In genomic region chr7:117567781-117568180, GRCh38 we compare ENCODE assay signal across 21 cellular contexts.
DNase-seq lines count a peak whose midpoint lies in the region; ATAC-seq and TF ChIP-seq lines count a peak whose summit lies in the region.
"Had no signal": no experiment of that assay in that cellular context is flagged by ENCODE, and none has a peak within 500 bp of the region (broad histone marks: within the 10 kb centered on the region; RNA-seq: fewer than 3 reads in every experiment).

No MANE protein-coding gene starts in this region.

- H3K14ac ChIP-seq in IMR-90 (replicated peaks; ENCODE audit: low read depth, low read length), result no peak overlapping the region

- no peaks in the 10 kb centered on the region for H4K20me1 ChIP-seq in IMR-90 (ENCODE audit: insufficient read depth, low read length)
- H4K20me1 ChIP-seq: BLaER1 had no signal

- H3K4me2 ChIP-seq in IMR-90 (ENCODE audit: low read depth, low read length), result no peak overlapping the region
- H3K4me2 ChIP-seq: BLaER1 had no signal

- no peak overlapping the region for H4K91ac ChIP-seq in IMR-90 (ENCODE audit: insufficient read depth, low read depth, low read length)

- H3K4me1 ChIP-seq in IMR-90 (ENCODE audit: control insufficient read depth, insufficient read depth, low read length) (no peaks in the 10 kb centered on the region), body of pancreas (peaks cover 20% of the 10 kb centered on the region), thyroid gland (no peaks in the 10 kb centered on the region)
- H3K4me1 ChIP-seq: BLaER1 had no signal

- no peak for TF ChIP-seq POLR2A in IMR-90 (IDR thresholded peaks at IDR 0.05; ENCODE audit: low read depth, low read length)
- no peak for TF ChIP-seq POLR2A in body of pancreas (IDR thresholded peaks at IDR 0.05)
- no peak for TF ChIP-seq POLR2A in thyroid gland (IDR thresholded peaks at IDR 0.05)

- H3K9me1 ChIP-seq in IMR-90 (ENCODE audit: insufficient read depth, low read length), result no peaks in the 10 kb centered on the region

- TF ChIP-seq RAD21 in IMR-90 (IDR thresholded peaks at IDR 0.05; ENCODE audit: low read length), result no peak

- CTCF ChIA-PET in IMR-90 (lab: Yijun Ruan, JAX), result no interaction called here

- H4K5ac ChIP-seq in IMR-90 (ENCODE audit: low read depth, low read length), result no peak overlapping the region

- H3K9me3 ChIP-seq in IMR-90 (ENCODE audit: control insufficient read depth, insufficient read depth, low read length), result no peaks in the 10 kb centered on the region
- no peaks in the 10 kb centered on the region for H3K9me3 ChIP-seq in body of pancreas
- no peaks in the 10 kb centered on the region for H3K9me3 ChIP-seq in thyroid gland
- H3K9me3 ChIP-seq: BLaER1, Caco-2 had no signal

- no peak overlapping the region for H3K9ac ChIP-seq in IMR-90 (ENCODE audit: low read depth, low read length)
- H3K9ac ChIP-seq: BLaER1 had no signal

- ATAC-seq in IMR-90 (ENCODE audit: low read depth) (no peak), body of pancreas (peak; percentile 7), HG03378 (IDR thresholded peaks at IDR 0.05; ENCODE audit: unreplicated experiment) (no peak), HG03108 (IDR thresholded peaks at IDR 0.05; ENCODE audit: unreplicated experiment) (no peak)
- ATAC-seq: CD8-positive, alpha-beta T cell; GM12878 had no signal

- DNase-seq in IMR-90 (no peak), body of pancreas (no peak), fibroblast of gingiva (ENCODE audit: low read depth) (peak; percentile 13), iris pigment epithelial cell (ENCODE audit: low read depth) (peak; percentile 39), H4 (ENCODE audit: low spot score) (no peak), thyroid gland (no peak)
- DNase-seq: Caco-2; CD4-positive, CD25-positive, alpha-beta regulatory T cell; CD8-positive, alpha-beta T cell; DMS79; EL; GDM1; GOT3; H7; HCEC 1CT had no signal

- no peak overlapping the region for H3K56ac ChIP-seq in IMR-90 (ENCODE audit: extremely low read depth, insufficient read depth, low read length)

- H2BK120ac ChIP-seq in IMR-90 (ENCODE audit: low read depth, low read length), result no peak overlapping the region

- no CpG with 5 or more reads among the region's 1 CpG for WGBS in IMR-90 (ENCODE audit: extremely low coverage in 2 of 2, insufficient read length in 1 of 2), 2 experiments
- WGBS in body of pancreas, 2 donors, result 44 to 47% methylated on average over 1 of the region's 1 CpG
- whole genome bisulfite sequencing in thyroid gland, 2 donors, result 70 to 72% methylated on average over 1 of the region's 1 CpG

- H2AK9ac ChIP-seq in IMR-90 (replicated peaks; ENCODE audit: low read depth, low read length, poor library complexity), result no peak overlapping the region

- intact Hi-C loops in IMR-90 (cut with micrococcal nuclease), result no loop called here
- intact Hi-C loops in body of pancreas (cut with DNase I), result no loop called here
- intact Hi-C loops in thyroid gland (cut with DNase I), result no loop called here

- no peak overlapping the region for H3K27ac ChIP-seq in IMR-90 (ENCODE audit: insufficient read depth, low read length)
- H3K27ac ChIP-seq in body of pancreas, result peak overlapping the region in 1 of 4 donors; percentile 32
- no peak overlapping the region for H3K27ac ChIP-seq in thyroid gland
- H3K27ac ChIP-seq: 22Rv1, BLaER1, C4-2B had no signal

- no peak overlapping the region for H3K4ac ChIP-seq in IMR-90 (ENCODE audit: low read depth, low read length)

- H3K4me3 ChIP-seq in IMR-90 (ENCODE audit: insufficient read depth, low read depth, low read length) (no peak overlapping the region), body of pancreas (no peak overlapping the region), thyroid gland (replicated peaks in 1 of 3) (no peak overlapping the region)
- H3K4me3 ChIP-seq: BLaER1, GM12878 had no signal

- H2AFZ ChIP-seq in IMR-90 (replicated peaks; ENCODE audit: low read length, poor library complexity), result no peak overlapping the region

- H3K18ac ChIP-seq in IMR-90 (ENCODE audit: low read depth, low read length), result no peak overlapping the region

- in situ Hi-C loops in IMR-90 (cut with MboI; ENCODE audit: low sequenced_read_pairs), result no loop called here

- no peak overlapping the region for H2BK20ac ChIP-seq in IMR-90 (ENCODE audit: low read depth, low read length)

- H4K8ac ChIP-seq in IMR-90 (ENCODE audit: low read depth in 2 of 2, low read length in 2 of 2), result no peak overlapping the region

- H3K79me1 ChIP-seq in IMR-90 (ENCODE audit: low read depth in 1 of 2, low read length in 2 of 2), result no peaks in the 10 kb centered on the region

- dilution Hi-C loops in IMR-90 (cut with HindIII; ENCODE audit: low sequenced_read_pairs, unreplicated experiment), result no loop called here

- H2BK15ac ChIP-seq in IMR-90 (ENCODE audit: low read depth, low read length), result 0 out of 3 replicates have a peak overlapping the region, but pooled peaks have one; percentile 36

- no peak for TF ChIP-seq CTCF in IMR-90 (conservative IDR thresholded peaks at IDR 0.05; ENCODE audit: low read depth, low read length)
- no peak for TF ChIP-seq CTCF in body of pancreas (IDR thresholded peaks at IDR 0.05)
- no peak for TF ChIP-seq CTCF in thyroid gland (IDR thresholded peaks at IDR 0.05)

- BruUV-seq in IMR-90 (replicated peaks; lab: Mats Ljungman, UMichigan), result no TSS peak

- H2BK5ac ChIP-seq in IMR-90 (ENCODE audit: low read depth, low read length, poor library complexity, severe bottlenecking), result no peak overlapping the region

- no peaks in the 10 kb centered on the region for H3K27me3 ChIP-seq in IMR-90 (ENCODE audit: control insufficient read depth, insufficient read depth, low read length)
- no peaks in the 10 kb centered on the region for H3K27me3 ChIP-seq in body of pancreas
- no peaks in the 10 kb centered on the region for H3K27me3 ChIP-seq in thyroid gland
- H3K27me3 ChIP-seq: BLaER1 had no signal

- H3K23ac ChIP-seq in IMR-90 (ENCODE audit: low read depth, low read length), result no peak overlapping the region

- no peaks in the 10 kb centered on the region for H3K36me3 ChIP-seq in IMR-90 (ENCODE audit: control insufficient read depth, insufficient read depth, low read length)
- H3K36me3 ChIP-seq in body of pancreas (replicated peaks in 1 of 2; ENCODE audit: insufficient read depth in 1 of 2, low read depth in 2 of 2), result no peaks in the 10 kb centered on the region
- H3K36me3 ChIP-seq in thyroid gland, result no peaks in the 10 kb centered on the region
- H3K36me3 ChIP-seq: BLaER1 had no signal

- POLR2A ChIA-PET in IMR-90 (lab: Charles Lee; ENCODE audit: unreplicated experiment), result no interaction called here

- no peak overlapping the region for H2AK5ac ChIP-seq in IMR-90 (ENCODE audit: low read depth, low read length)

TF ChIP-seq in IMR-90, 13 proteins besides CTCF, POLR2A, EP300 and RAD21:
- TF ChIP-seq NFE2L2 (IDR thresholded peaks at IDR 0.05; ENCODE audit: low read depth, low read length), result no peak
- TF ChIP-seq MXI1 (IDR thresholded peaks at IDR 0.05; ENCODE audit: borderline replicate concordance, low read depth, low read length), result no peak
- TF ChIP-seq RCOR1 (IDR thresholded peaks at IDR 0.05; ENCODE audit: insufficient replicate concordance, low read length), result no peak
- no peak for TF ChIP-seq BHLHE40 (IDR thresholded peaks at IDR 0.05; ENCODE audit: low read depth, low read length)
- no peak for TF ChIP-seq CHD1 (IDR thresholded peaks at IDR 0.05; ENCODE audit: low read depth, low read length)
- TF ChIP-seq, protein P1, sequence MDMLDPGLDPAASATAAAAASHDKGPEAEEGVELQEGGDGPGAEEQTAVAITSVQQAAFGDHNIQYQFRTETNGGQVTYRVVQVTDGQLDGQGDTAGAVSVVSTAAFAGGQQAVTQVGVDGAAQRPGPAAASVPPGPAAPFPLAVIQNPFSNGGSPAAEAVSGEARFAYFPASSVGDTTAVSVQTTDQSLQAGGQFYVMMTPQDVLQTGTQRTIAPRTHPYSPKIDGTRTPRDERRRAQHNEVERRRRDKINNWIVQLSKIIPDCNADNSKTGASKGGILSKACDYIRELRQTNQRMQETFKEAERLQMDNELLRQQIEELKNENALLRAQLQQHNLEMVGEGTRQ (IDR thresholded peaks at IDR 0.05; ENCODE audit: low read depth, low read length), result no peak
- TF ChIP-seq ELK1 (IDR thresholded peaks at IDR 0.05; ENCODE audit: borderline replicate concordance, low read depth, low read length), result no peak
- no peak for TF ChIP-seq SMC3 (IDR thresholded peaks at IDR 0.05; ENCODE audit: low read depth, low read length)
- no peak for TF ChIP-seq CEBPB (IDR thresholded peaks at IDR 0.05; ENCODE audit: low read depth, low read length)
TF ChIP-seq in IMR-90: peak in this region for 0.

Comparison
In these comparisons a context has a peak if more than half of its experiments do, and no peak if none do; other contexts are left out.
1. DNase-seq: peak in fibroblast of gingiva (single experiment) and iris pigment epithelial cell (single experiment); none in IMR-90 (single experiment), body of pancreas (0 of 4), H4 (single experiment) and thyroid gland (0 of 2).